In the genomic region with DNA sequence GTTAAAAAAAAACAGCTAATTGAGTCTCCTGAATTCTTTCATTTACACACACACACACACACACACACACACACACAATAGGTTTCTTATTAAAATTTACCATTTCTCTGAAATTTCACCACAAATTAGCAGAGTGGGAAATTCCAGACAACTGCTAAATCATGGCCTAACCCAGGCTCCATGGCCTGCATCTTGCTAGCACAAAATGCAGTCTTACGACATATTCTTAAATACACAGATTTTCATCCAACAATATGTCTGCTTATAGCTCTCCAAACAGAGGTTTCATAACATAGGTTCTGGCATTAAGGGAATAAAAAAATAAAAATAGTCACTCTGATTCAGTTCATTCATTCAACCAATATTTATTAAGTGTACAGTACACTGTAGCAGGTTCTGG, we compare ENCODE assay signal across 19 cellular contexts. TPM values are rescaled to one million over a fixed set of nuclear protein-coding genes. Genes with fewer than 3 reads are reported as not detected.
DNase-seq lines count a peak whose midpoint lies in the region; ATAC-seq and TF ChIP-seq lines count a peak whose summit lies in the region.
"Had no signal": no experiment of that assay in that cellular context is flagged by ENCODE, and none has a peak within 500 bp of the region (broad histone marks: within the 10 kb centered on the region; RNA-seq: fewer than 3 reads in every experiment).

No MANE protein-coding gene starts in this region.

- CTCF ChIA-PET in IMR-90 (lab: Yijun Ruan, JAX), result interaction anchor here (0.9 kb wide), 1 partner anchor 9 kb away, joined by 3 read pairs; no protein-coding TSS in a partner anchor

- H3K4me3 ChIP-seq in IMR-90 (ENCODE audit: insufficient read depth, low read depth, low read length), result no peak overlapping the region
- H3K4me3 ChIP-seq in choroid plexus epithelial cell (ENCODE audit: low read depth, low read length), result no peak overlapping the region
- H3K4me3 ChIP-seq: GM23338, Peyer's patch, SJSA1 had no signal

- no TSS peak for BruUV-seq in IMR-90 (replicated peaks; lab: Mats Ljungman, UMichigan)

- H2BK120ac ChIP-seq in IMR-90 (ENCODE audit: low read depth, low read length), result no peak overlapping the region

- peak; percentile 24 for DNase-seq in IMR-90
- DNase-seq in choroid plexus epithelial cell (ENCODE audit: low read depth), result peak; percentile 30
- DNase-seq in glomerular visceral epithelial cell (ENCODE audit: extremely low spot score), result peak; percentile 6
- DNase-seq in stimulated activated effector memory CD8-positive, alpha-beta T cell treated with anti-CD3 and anti-CD28 coated beads, Interleukin-12 subunit alpha, Interleukin-12 subunit beta, amount 100 ng/mL, for 72 hours (ENCODE audit: low spot score in 2 of 2), result no peak
- no peak for DNase-seq in activated gamma-delta T cell treated with Interleukin-2 at 50 U/mL for 16 hours
- no peak for DNase-seq in omental fat pad (ENCODE audit: low spot score)
- DNase-seq: BE2C; Caco-2; CD4-positive, alpha-beta T cell; Kasumi-1; NCI-H1105 treated with DMSO at 0.1 percent for 48 hours; NCI-H187; NCI-H2107; NCI-H510A; NCI-H748 treated with DMSO at 0.1 percent for 48 hours; Peyer's patch had no signal

- no peak overlapping the region for H2AK9ac ChIP-seq in IMR-90 (replicated peaks; ENCODE audit: low read depth, low read length, poor library complexity)

- H3K4me1 Mint-ChIP-seq in stimulated activated effector memory CD8-positive, alpha-beta T cell treated with anti-CD3 and anti-CD28 coated beads, Interleukin-12 subunit alpha, Interleukin-12 subunit beta, amount 100 ng/mL, for 72 hours, result peaks cover 10% of the 10 kb centered on the region
- H3K4me1 Mint-ChIP-seq: GM23338 had no signal

- no peaks in the 10 kb centered on the region for H3K9me1 ChIP-seq in IMR-90 (ENCODE audit: insufficient read depth, low read length)

- dilution Hi-C loops in IMR-90 (cut with HindIII; ENCODE audit: low sequenced_read_pairs, unreplicated experiment), result no loop called here

- no peaks in the 10 kb centered on the region for H3K9me3 Mint-ChIP-seq in stimulated activated effector memory CD8-positive, alpha-beta T cell treated with anti-CD3 and anti-CD28 coated beads, Interleukin-12 subunit alpha, Interleukin-12 subunit beta, amount 100 ng/mL, for 72 hours

- H3K23ac ChIP-seq in IMR-90 (ENCODE audit: low read depth, low read length), result no peak overlapping the region

- no peak overlapping the region for H3K56ac ChIP-seq in IMR-90 (ENCODE audit: extremely low read depth, insufficient read depth, low read length)

- no peak overlapping the region for H4K5ac ChIP-seq in IMR-90 (ENCODE audit: low read depth, low read length)

- H3K36me3 ChIP-seq in IMR-90 (ENCODE audit: control insufficient read depth, insufficient read depth, low read length), result no peaks in the 10 kb centered on the region
- H3K36me3 ChIP-seq: BE2C, Peyer's patch, SJSA1 had no signal

- no peaks in the 10 kb centered on the region for H3K9me3 ChIP-seq in IMR-90 (ENCODE audit: control insufficient read depth, insufficient read depth, low read length)
- H3K9me3 ChIP-seq: BE2C, Caco-2, Peyer's patch, SJSA1 had no signal

- no peak overlapping the region for H2AFZ ChIP-seq in IMR-90 (replicated peaks; ENCODE audit: low read length, poor library complexity)
- H2AFZ ChIP-seq: GM23338 had no signal

- H4K20me1 ChIP-seq in IMR-90 (ENCODE audit: insufficient read depth, low read length), result no peaks in the 10 kb centered on the region

- no peak for TF ChIP-seq RAD21 in IMR-90 (IDR thresholded peaks at IDR 0.05; ENCODE audit: low read length)

- no peak for TF ChIP-seq POLR2A in IMR-90 (IDR thresholded peaks at IDR 0.05; ENCODE audit: low read depth, low read length)

- in situ Hi-C loops in IMR-90 (cut with MboI; ENCODE audit: low sequenced_read_pairs), result no loop called here

- WGBS in IMR-90 (ENCODE audit: extremely low coverage in 2 of 2, insufficient read length in 1 of 2), 2 experiments, result no CpG with 5 or more reads among the region's 1 CpG

- TF ChIP-seq CTCF in IMR-90 (conservative IDR thresholded peaks at IDR 0.05; ENCODE audit: low read depth, low read length) (no peak), choroid plexus epithelial cell (conservative IDR thresholded peaks at IDR 0.05; ENCODE audit: low read depth, low read length) (no peak), omental fat pad (IDR thresholded peaks at IDR 0.05) (no peak)

- no peak overlapping the region for H2BK15ac ChIP-seq in IMR-90 (ENCODE audit: low read depth, low read length)

- no peaks in the 10 kb centered on the region for H3K36me3 Mint-ChIP-seq in stimulated activated effector memory CD8-positive, alpha-beta T cell treated with anti-CD3 and anti-CD28 coated beads, Interleukin-12 subunit alpha, Interleukin-12 subunit beta, amount 100 ng/mL, for 72 hours

- H4K91ac ChIP-seq in IMR-90 (ENCODE audit: insufficient read depth, low read depth, low read length), result no peak overlapping the region

- H2BK5ac ChIP-seq in IMR-90 (ENCODE audit: low read depth, low read length, poor library complexity, severe bottlenecking), result no peak overlapping the region

- no peak overlapping the region for H2AK5ac ChIP-seq in IMR-90 (ENCODE audit: low read depth, low read length)

- ATAC-seq in IMR-90 (ENCODE audit: low read depth) (peak; percentile 53), GM19035 (IDR thresholded peaks at IDR 0.05; ENCODE audit: unreplicated experiment) (no peak), omental fat pad (ENCODE audit: low FRiP score) (no peak)
- ATAC-seq in stimulated activated effector memory CD8-positive, alpha-beta T cell treated with anti-CD3 and anti-CD28 coated beads, Interleukin-12 subunit alpha, Interleukin-12 subunit beta, amount 100 ng/mL, for 72 hours, result no peak
- ATAC-seq: GM23338 had no signal

- no peak overlapping the region for H3K14ac ChIP-seq in IMR-90 (replicated peaks; ENCODE audit: low read depth, low read length)

- no peak overlapping the region for H4K8ac ChIP-seq in IMR-90 (ENCODE audit: low read depth in 2 of 2, low read length in 2 of 2)

- H3K79me1 ChIP-seq in IMR-90 (ENCODE audit: low read depth in 1 of 2, low read length in 2 of 2), result no peaks in the 10 kb centered on the region

- POLR2A ChIA-PET in IMR-90 (lab: Charles Lee; ENCODE audit: unreplicated experiment), result no interaction called here

- intact Hi-C loops in IMR-90 (cut with micrococcal nuclease), result no loop called here

- no peak overlapping the region for H3K4me2 ChIP-seq in IMR-90 (ENCODE audit: low read depth, low read length)
- H3K4me2 ChIP-seq: GM23338 had no signal

- no peak overlapping the region for H2BK20ac ChIP-seq in IMR-90 (ENCODE audit: low read depth, low read length)

- H3K4ac ChIP-seq in IMR-90 (ENCODE audit: low read depth, low read length), result no peak overlapping the region

- H3K27ac ChIP-seq in IMR-90 (ENCODE audit: insufficient read depth, low read length), result no peak overlapping the region
- H3K27ac ChIP-seq: Peyer's patch, SJSA1 had no signal

- H3K27me3 ChIP-seq in IMR-90 (ENCODE audit: control insufficient read depth, insufficient read depth, low read length), result no peaks in the 10 kb centered on the region
- H3K27me3 ChIP-seq: BE2C, Peyer's patch, SJSA1 had no signal

- no peak overlapping the region for H3K4me3 Mint-ChIP-seq in stimulated activated effector memory CD8-positive, alpha-beta T cell treated with anti-CD3 and anti-CD28 coated beads, Interleukin-12 subunit alpha, Interleukin-12 subunit beta, amount 100 ng/mL, for 72 hours
- H3K4me3 Mint-ChIP-seq: CD4-positive, alpha-beta T cell; GM23338 had no signal

- peaks cover 4% of the 10 kb centered on the region; the same call in 1 of the 2 replicates for H3K4me1 ChIP-seq in IMR-90 (ENCODE audit: control insufficient read depth, insufficient read depth, low read length)
- H3K4me1 ChIP-seq: BE2C, Caco-2, Peyer's patch had no signal

- H3K18ac ChIP-seq in IMR-90 (ENCODE audit: low read depth, low read length), result no peak overlapping the region

- H3K27ac Mint-ChIP-seq in stimulated activated effector memory CD8-positive, alpha-beta T cell treated with anti-CD3 and anti-CD28 coated beads, Interleukin-12 subunit alpha, Interleukin-12 subunit beta, amount 100 ng/mL, for 72 hours, result peak overlapping the region; percentile 51
- H3K27ac Mint-ChIP-seq: CD4-positive, alpha-beta T cell; GM23338 had no signal

- H3K9ac ChIP-seq in IMR-90 (ENCODE audit: low read depth, low read length), result no peak overlapping the region

TF ChIP-seq in IMR-90, 13 proteins besides CTCF, POLR2A, EP300 and RAD21:
- no peak for TF ChIP-seq RFX5 (IDR thresholded peaks at IDR 0.05; ENCODE audit: low read depth, low read length)
- TF ChIP-seq MAZ (IDR thresholded peaks at IDR 0.05; ENCODE audit: borderline replicate concordance, low read depth, low read length), result no peak
- 0 out of 2 replicates have a peak, but pooled peaks have one; percentile 18 for TF ChIP-seq CEBPB (IDR thresholded peaks at IDR 0.05; ENCODE audit: low read depth, low read length)
- TF ChIP-seq BHLHE40 (IDR thresholded peaks at IDR 0.05; ENCODE audit: low read depth, low read length), result no peak
- TF ChIP-seq FOS (IDR thresholded peaks at IDR 0.05; ENCODE audit: low read depth, low read length), result no peak
- TF ChIP-seq CHD1 (IDR thresholded peaks at IDR 0.05; ENCODE audit: low read depth, low read length), result no peak
- TF ChIP-seq MAFK (IDR thresholded peaks at IDR 0.05; ENCODE audit: low read depth, low read length), result no peak

RNA-seq across cellular contexts. Expression of a gene that starts 46.9 kb away (rescaled TPM):
- total RNA-seq in IMR-90 (2012; rRNA removed) (243 TPM in 2 replicates), omental fat pad (1,000 to 10,000 TPM in 2 of 4 donors, 100 to 1,000 TPM in 2; 455 to 1,833 (median 1,242) TPM)
- 102 and 173 TPM in 2 replicates for polyA plus RNA-seq in IMR-90 (2012; rRNA removed)
- 93.7 and 177 TPM in 2 replicates for polyA plus RNA-seq in IMR-90 (2012; cell fraction: cytosol; rRNA removed)
- 48.2 and 96.3 TPM in 2 replicates for polyA plus RNA-seq in IMR-90 (2012; cell fraction: nucleus; rRNA removed; ENCODE audit: low replicate concordance)

Comparison
In these comparisons a context has a peak if more than half of its experiments do, and no peak if none do; other contexts are left out.
1. DNase-seq: peak in IMR-90 (single experiment), choroid plexus epithelial cell (single experiment) and glomerular visceral epithelial cell (single experiment); none in stimulated activated effector memory CD8-positive, alpha-beta T cell treated with anti-CD3 and anti-CD28 coated beads, Interleukin-12 subunit alpha, Interleukin-12 subunit beta, amount 100 ng/mL, for 72 hours (0 of 2), activated gamma-delta T cell treated with Interleukin-2 at 50 U/mL for 16 hours (single experiment) and omental fat pad (single experiment).